In the genomic region with DNA sequence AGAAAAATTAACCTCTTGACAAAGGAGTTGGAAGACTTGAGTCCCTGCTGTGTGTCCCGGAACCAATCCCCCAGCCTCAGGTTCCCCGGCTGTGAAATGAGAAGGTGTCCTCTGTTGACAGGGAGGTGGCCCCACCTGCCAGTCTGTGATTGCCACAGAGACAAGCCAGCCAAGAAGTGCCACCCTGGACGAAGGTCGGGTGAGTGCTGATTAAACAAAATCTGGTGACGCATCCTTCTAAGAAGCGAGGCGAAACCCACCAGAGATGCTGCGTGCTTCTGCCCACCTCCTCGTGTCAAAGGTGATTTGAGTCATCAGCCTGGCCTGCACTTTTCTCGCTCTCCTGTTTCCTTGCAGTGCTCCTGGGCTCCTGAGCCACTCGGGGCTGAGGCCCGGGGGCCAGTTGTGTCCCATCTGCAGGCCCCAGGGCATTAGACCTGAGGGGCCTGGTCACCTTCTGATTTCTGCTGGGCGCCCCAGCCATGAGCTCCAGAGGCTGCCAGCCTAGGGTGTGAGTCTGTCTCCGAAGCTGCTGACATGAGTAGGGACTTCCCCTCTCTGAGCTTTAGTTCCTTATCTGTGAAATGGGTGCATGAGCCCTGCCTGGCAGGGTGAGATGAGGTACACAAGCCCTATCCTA, we compare ENCODE assay signal across 8 cellular contexts.
DNase-seq lines count a peak whose midpoint lies in the region; ATAC-seq and TF ChIP-seq lines count a peak whose summit lies in the region.

No MANE protein-coding gene starts in this region.

- peak; percentile 39 for TF ChIP-seq POLR2A in GM19193 (IDR thresholded peaks at IDR 0.05; ENCODE audit: extremely low read depth, insufficient read depth, insufficient read length)

- H3K4me3 ChIP-seq in AG10803 (ENCODE audit: low read length): peak overlapping the region; percentile 17

- DNase-seq in AG10803 (ENCODE audit: low read depth) (peak; percentile 80), activated T-cell treated with anti-CD3 and anti-CD28 coated beads for 48 hours (ENCODE audit: low read depth) (peak; percentile 55), islet precursor cell (peak; percentile 80), NCI-H1048 (lab: John Stamatoyannopoulos, UW) (no peak), GOT3 (lab: John Stamatoyannopoulos, UW) (no peak)
- peak; percentile 29 to 59 (median 47) for DNase-seq in stimulated activated CD4-positive, alpha-beta T cell treated with anti-CD3 and anti-CD28 coated beads, TNF-alpha, amount 100 ng/mL, for 48 hours (ENCODE audit: low read depth in 3 of 3)

- TF ChIP-seq CTCF in AG10803 (conservative IDR thresholded peaks at IDR 0.05; ENCODE audit: low read length): no peak

- ATAC-seq in HG03565 (IDR thresholded peaks at IDR 0.05; ENCODE audit: unreplicated experiment): peak; percentile 34

Comparison
In these comparisons a context has a peak if more than half of its experiments do, and no peak if none do; other contexts are left out.
1. DNase-seq: peak in AG10803 (single experiment), activated T-cell treated with anti-CD3 and anti-CD28 coated beads for 48 hours (single experiment), islet precursor cell (single experiment) and stimulated activated CD4-positive, alpha-beta T cell treated with anti-CD3 and anti-CD28 coated beads, TNF-alpha, amount 100 ng/mL, for 48 hours (3 of 3); none in NCI-H1048 (single experiment) and GOT3 (single experiment).